ENCODE assay signal across 21 cellular contexts in genomic region chr7:38068461-38068860, GRCh38.
"Had no signal": no experiment of that assay in that cellular context is flagged by ENCODE, and none has a peak within 500 bp of the region (broad histone marks: within the 10 kb centered on the region; RNA-seq: fewer than 3 reads in every experiment).

No MANE protein-coding gene starts in this region.

- H3K36me3 Mint-ChIP-seq: activated CD4-positive, alpha-beta memory T cell treated with anti-CD3 and anti-CD28 coated beads for 36 hours; activated naive CD8-positive, alpha-beta T cell treated with anti-CD3 and anti-CD28 coated beads for 36 hours; memory B cell; T-cell had no signal

- H3K79me2 ChIP-seq: parathyroid adenoma had no signal

- H3K27ac Mint-ChIP-seq: activated CD4-positive, alpha-beta memory T cell treated with anti-CD3 and anti-CD28 coated beads for 36 hours; activated naive CD8-positive, alpha-beta T cell treated with anti-CD3 and anti-CD28 coated beads for 36 hours; memory B cell; nephron progenitor cell; T-cell had no signal

- H3K4me1 ChIP-seq: gastroesophageal sphincter, parathyroid adenoma, right lobe of liver, upper lobe of right lung had no signal

- DNase-seq: activated CD4-positive, alpha-beta memory T cell treated with anti-CD3 and anti-CD28 coated beads for 36 hours; activated CD4-positive, alpha-beta T cell treated with anti-CD3 and anti-CD28 coated beads for 4 hours; activated CD4-positive, CD25-positive, alpha-beta regulatory T cell; activated naive CD4-positive, alpha-beta T cell treated with Interleukin-2 at 50 U/mL for 16 hours; activated naive CD8-positive, alpha-beta T cell treated with anti-CD3 and anti-CD28 coated beads for 36 hours; activated T-cell treated with anti-CD3 and anti-CD28 coated beads, Interleukin-2, amount 50 U/mL, for 48 hours; central memory CD4-positive, alpha-beta T cell; dermis blood vessel endothelial cell; effector CD8-positive, alpha-beta T cell; heart left ventricle; left cardiac atrium; nephron progenitor cell; right lobe of liver; small intestine; stimulated activated CD4-positive, alpha-beta T cell treated with anti-CD3 and anti-CD28 coated beads, Interleukin-15, amount 100 ng/mL, for 24 hours; stimulated activated naive CD4-positive, alpha-beta T cell; T-cell; upper lobe of right lung had no signal

- H3K4me3 Mint-ChIP-seq: activated CD4-positive, alpha-beta memory T cell treated with anti-CD3 and anti-CD28 coated beads for 36 hours; activated naive CD8-positive, alpha-beta T cell treated with anti-CD3 and anti-CD28 coated beads for 36 hours; memory B cell; nephron progenitor cell; T-cell had no signal

- H3K9me3 ChIP-seq: gastroesophageal sphincter, heart left ventricle, right lobe of liver, upper lobe of right lung had no signal

- H3K4me1 Mint-ChIP-seq: activated naive CD8-positive, alpha-beta T cell treated with anti-CD3 and anti-CD28 coated beads for 36 hours; memory B cell; nephron progenitor cell; T-cell had no signal

- H3K36me3 ChIP-seq: gastroesophageal sphincter, heart left ventricle, right lobe of liver, upper lobe of right lung had no signal

- H3K4me3 ChIP-seq: gastroesophageal sphincter, heart left ventricle, right lobe of liver, upper lobe of right lung had no signal

- H3K9ac ChIP-seq: parathyroid adenoma had no signal

- H2AFZ ChIP-seq: parathyroid adenoma had no signal

- ATAC-seq: gastroesophageal sphincter, heart left ventricle, left cardiac atrium, right lobe of liver, T-cell, upper lobe of right lung had no signal

- H3K27me3 ChIP-seq: gastroesophageal sphincter, heart left ventricle, right lobe of liver, upper lobe of right lung had no signal

- H3K27ac ChIP-seq: gastroesophageal sphincter, heart left ventricle, parathyroid adenoma, right lobe of liver, upper lobe of right lung had no signal

- H3K9me3 Mint-ChIP-seq: activated CD4-positive, alpha-beta memory T cell treated with anti-CD3 and anti-CD28 coated beads for 36 hours; activated naive CD8-positive, alpha-beta T cell treated with anti-CD3 and anti-CD28 coated beads for 36 hours; memory B cell; nephron progenitor cell; T-cell had no signal
